ENCODE assay signal across 8 cellular contexts in the genomic region with DNA sequence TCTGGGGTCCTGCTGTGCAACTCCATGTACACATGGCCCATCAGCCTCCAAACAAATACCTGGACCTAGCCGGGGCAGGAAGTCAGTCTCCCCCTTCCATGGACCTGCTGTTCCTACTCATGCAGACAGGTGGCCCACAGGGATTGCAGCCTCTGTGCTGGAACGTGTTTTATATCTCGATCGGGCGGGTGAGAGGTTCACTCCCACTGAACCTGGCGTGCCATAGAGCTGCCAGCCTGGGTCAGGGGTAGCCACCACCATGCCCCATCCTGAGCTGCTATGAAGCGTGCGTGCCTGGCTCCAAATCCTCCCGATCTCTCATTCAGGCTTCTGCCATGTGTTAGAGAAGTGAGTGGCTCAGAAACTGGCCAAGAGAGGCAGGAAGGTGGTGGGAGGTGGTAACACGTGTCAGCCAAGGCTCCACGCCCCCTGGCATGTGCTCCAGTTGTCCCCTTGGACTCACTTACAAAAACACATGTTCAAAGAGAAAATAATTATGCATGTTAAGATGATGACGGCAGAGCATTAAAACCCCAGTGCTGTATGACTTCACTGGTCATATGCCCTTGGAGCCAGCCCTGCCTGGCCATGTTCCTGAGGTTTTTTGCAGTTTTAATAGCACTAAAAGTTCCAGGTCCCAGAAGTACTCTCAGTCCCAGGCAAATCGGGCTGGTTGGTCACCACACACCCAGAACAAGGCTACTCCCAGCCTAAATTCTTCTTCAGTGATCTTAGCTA. TPM values are rescaled to one million over a fixed set of nuclear protein-coding genes. Genes with fewer than 3 reads are reported as not detected.
DNase-seq lines count a peak whose midpoint lies in the region; ATAC-seq and TF ChIP-seq lines count a peak whose summit lies in the region.

No MANE protein-coding gene starts in this region.

- H3K4me1 ChIP-seq in lower lobe of right lung (peaks cover 49% of the 10 kb centered on the region), colonic mucosa (no peaks in the 10 kb centered on the region)

- no peaks in the 10 kb centered on the region for H3K9me3 ChIP-seq in lower lobe of right lung
- H3K9me3 ChIP-seq in colonic mucosa: no peaks in the 10 kb centered on the region

- H3K4me3 ChIP-seq in lower lobe of right lung (no peak overlapping the region), colonic mucosa (no peak overlapping the region)

- peak; percentile 64 for ATAC-seq in Right ventricle myocardium inferior
- ATAC-seq in lower lobe of right lung: peak; percentile 23 to 37
- ATAC-seq in GM21447 (IDR thresholded peaks at IDR 0.05; ENCODE audit: unreplicated experiment): no peak
- ATAC-seq in HG03520 (IDR thresholded peaks at IDR 0.05; ENCODE audit: unreplicated experiment): no peak

- TF ChIP-seq CTCF in lower lobe of right lung (IDR thresholded peaks at IDR 0.05) (peak; percentile 47), colonic mucosa (IDR thresholded peaks at IDR 0.05) (no peak)

- intact Hi-C loops in Right ventricle myocardium inferior (cut with DNase I) (loop anchor here (2.0 kb wide), 1 partner anchor 271 kb away; no protein-coding TSS in a partner anchor), cardiac septum (cut with DNase I) (loop anchor here (5.0 kb wide), 1 partner anchor 68 kb away; no protein-coding TSS in a partner anchor), lower lobe of right lung (cut with DNase I) (no loop called here), colonic mucosa (cut with DNase I) (loop anchor here (5.0 kb wide), 2 partner anchors 68 to 268 kb away; no protein-coding TSS in a partner anchor)

- H3K27ac ChIP-seq in cingulate gyrus (ENCODE audit: low read depth, low read length): peak overlapping the region; percentile 66
- H3K27ac ChIP-seq in lower lobe of right lung: peak overlapping the region; percentile 56
- no peak overlapping the region for H3K27ac ChIP-seq in colonic mucosa

- H3K27me3 ChIP-seq in lower lobe of right lung (ENCODE audit: low read depth) (no peaks in the 10 kb centered on the region), colonic mucosa (no peaks in the 10 kb centered on the region)

- H3K9ac ChIP-seq in colonic mucosa (ENCODE audit: low read depth in 2 of 2, low read length in 2 of 2): no peak overlapping the region

- peaks cover 69% of the 10 kb centered on the region for H3K36me3 ChIP-seq in lower lobe of right lung
- H3K36me3 ChIP-seq in colonic mucosa: no peaks in the 10 kb centered on the region

- DNase-seq in Right ventricle myocardium inferior (ENCODE audit: missing footprints): peak; percentile 75
- DNase-seq in cardiac septum (ENCODE audit: low spot score): no peak
- DNase-seq in lower lobe of right lung: no peak
- no peak for DNase-seq in OCI-M1 (lab: John Stamatoyannopoulos, UW)
- no peak for DNase-seq in colonic mucosa

RNA-seq across cellular contexts. Expression of gene CTSH, which starts 30.6 kb away (rescaled TPM):
- total RNA-seq in Right ventricle myocardium inferior: 67.8 TPM
- 38.8 TPM for total RNA-seq in cardiac septum
- 724 TPM for total RNA-seq in lower lobe of right lung
- 10 to 100 TPM; 34.4 to 58.5 TPM for total RNA-seq in colonic mucosa

RNA-seq across cellular contexts. Expression of gene MORF4L1, which starts 41.5 kb away (rescaled TPM):
- total RNA-seq in Right ventricle myocardium inferior: 333 TPM
- total RNA-seq in cardiac septum: 335 TPM
- 289 TPM for total RNA-seq in lower lobe of right lung
- 100 to 1,000 TPM; 221 to 237 TPM for total RNA-seq in colonic mucosa

Comparison
In these comparisons a context has a peak if more than half of its experiments do, and no peak if none do; other contexts are left out.
1. ATAC-seq: peak in Right ventricle myocardium inferior (single experiment) and lower lobe of right lung (2 of 2); none in GM21447 (single experiment) and HG03520 (single experiment).
2. RNA of gene CTSH, which starts 30.6 kb away (total RNA-seq): 724 TPM in lower lobe of right lung (single experiment); 67.8 TPM in Right ventricle myocardium inferior (single experiment), 34.4 to 58.5 TPM in colonic mucosa and 38.8 TPM in cardiac septum (single experiment); every median in the first group is over 10 times any median in the second.